In genomic region chr10:121627810-121628209, GRCh38 we compare ENCODE assay signal across 18 cellular contexts. TPM values are rescaled to one million over a fixed set of nuclear protein-coding genes. Genes with fewer than 3 reads are reported as not detected.
DNase-seq lines count a peak whose midpoint lies in the region; ATAC-seq and TF ChIP-seq lines count a peak whose summit lies in the region.
"Had no signal": no experiment of that assay in that cellular context is flagged by ENCODE, and none has a peak within 500 bp of the region (broad histone marks: within the 10 kb centered on the region; RNA-seq: fewer than 3 reads in every experiment).

No MANE protein-coding gene starts in this region.

- in situ Hi-C loops in mammary epithelial cell (cut with MboI; ENCODE audit: low sequenced_read_pairs in 2 of 2), result no loop called here

- ATAC-seq in gastroesophageal sphincter (peak; percentile 31), HG02852 (IDR thresholded peaks at IDR 0.05; ENCODE audit: unreplicated experiment) (no peak)
- ATAC-seq: left colon had no signal

- H3K36me3 ChIP-seq in mammary epithelial cell (ENCODE audit: insufficient read depth, low read length), result no peaks in the 10 kb centered on the region
- no peaks in the 10 kb centered on the region for H3K36me3 ChIP-seq in gastroesophageal sphincter

- peak overlapping the region; percentile 37 for H3K4me2 ChIP-seq in mammary epithelial cell (ENCODE audit: insufficient read depth, low read depth, low read length)
- H3K4me2 ChIP-seq: SK-N-SH had no signal

- BruUV-seq in mammary epithelial cell (replicated peaks; lab: Mats Ljungman, UMichigan) (no TSS peak), MCF 10A (replicated peaks; lab: Mats Ljungman, UMichigan) (no TSS peak)

- TF ChIP-seq CTCF in mammary epithelial cell (conservative IDR thresholded peaks at IDR 0.05 in 1 of 2, IDR thresholded peaks at IDR 0.05 in 1 of 2; ENCODE audit: extremely low read depth in 1 of 2, insufficient read depth in 1 of 2, low read depth in 1 of 2, low read length in 2 of 2) (no peak), MCF 10A (IDR thresholded peaks at IDR 0.05; ENCODE audit: unreplicated experiment) (no peak), gastroesophageal sphincter (IDR thresholded peaks at IDR 0.05) (no peak), progenitor cell of endocrine pancreas (IDR thresholded peaks at IDR 0.05; ENCODE audit: unreplicated experiment) (no peak)

- H3K27ac ChIP-seq in mammary epithelial cell (ENCODE audit: insufficient read depth, low read depth, low read length) (no peak overlapping the region), gastroesophageal sphincter (peak overlapping the region; percentile 49 to 77 (median 68))

- no peaks in the 10 kb centered on the region for H3K79me2 ChIP-seq in mammary epithelial cell (ENCODE audit: insufficient read depth, low read length)

- no peak for TF ChIP-seq EP300 in gastroesophageal sphincter (IDR thresholded peaks at IDR 0.05)

- H3K27ac Mint-ChIP-seq in MCF 10A (ENCODE audit: low read depth, unreplicated experiment), result no peak overlapping the region
- peak overlapping the region; percentile 42 for H3K27ac Mint-ChIP-seq in progenitor cell of endocrine pancreas
- H3K27ac Mint-ChIP-seq: CD4-positive, CD25-positive, alpha-beta regulatory T cell had no signal

- H3K9me3 ChIP-seq in mammary epithelial cell (replicated peaks; ENCODE audit: insufficient read depth, low read length) (no peaks in the 10 kb centered on the region), gastroesophageal sphincter (no peaks in the 10 kb centered on the region)
- H3K9me3 ChIP-seq: SK-N-SH had no signal

- CTCF ChIA-PET in mammary epithelial cell (lab: Charles Lee; ENCODE audit: low non-redundant PET), result no interaction called here
- CTCF ChIA-PET in MCF 10A (lab: Yijun Ruan, JAX), result interaction anchor here (1.5 kb wide), 1 partner anchor 688 kb away, joined by 3 read pairs; no protein-coding TSS in a partner anchor

- no peak overlapping the region for H2AFZ ChIP-seq in mammary epithelial cell (ENCODE audit: low read depth, low read length)

- H3K9me3 Mint-ChIP-seq in MCF 10A (ENCODE audit: unreplicated experiment) (no peaks in the 10 kb centered on the region), progenitor cell of endocrine pancreas (ENCODE audit: low read depth) (no peaks in the 10 kb centered on the region)
- H3K9me3 Mint-ChIP-seq: CD4-positive, CD25-positive, alpha-beta regulatory T cell had no signal

- H3K36me3 Mint-ChIP-seq in MCF 10A (ENCODE audit: insufficient read depth, unreplicated experiment) (no peaks in the 10 kb centered on the region), progenitor cell of endocrine pancreas (ENCODE audit: insufficient read depth) (no peaks in the 10 kb centered on the region)
- H3K36me3 Mint-ChIP-seq: CD4-positive, CD25-positive, alpha-beta regulatory T cell had no signal

- H3K4me1 Mint-ChIP-seq in MCF 10A (ENCODE audit: insufficient read depth, unreplicated experiment) (peaks cover 6% of the 10 kb centered on the region), progenitor cell of endocrine pancreas (ENCODE audit: low read depth) (peaks cover 30% of the 10 kb centered on the region)
- H3K4me1 Mint-ChIP-seq: CD4-positive, CD25-positive, alpha-beta regulatory T cell had no signal

- peak; percentile 85 for DNase-seq in mammary epithelial cell
- DNase-seq in MCF 10A (ENCODE audit: unreplicated experiment), result no peak
- no peak for DNase-seq in progenitor cell of endocrine pancreas (ENCODE audit: low spot score, unreplicated experiment)
- DNase-seq in SKM-1 (lab: John Stamatoyannopoulos, UW; ENCODE audit: unreplicated experiment), result no peak
- no peak for DNase-seq in HT-29 (ENCODE audit: low spot score)
- DNase-seq in AG20443 (ENCODE audit: low spot score), result no peak
- DNase-seq: 8988T; activated CD4-positive, alpha-beta T cell treated with anti-CD3 and anti-CD28 coated beads for 48 hours; activated naive CD4-positive, alpha-beta T cell treated with anti-CD3 and anti-CD28 coated beads, Interleukin-2, amount 50 U/mL, for 16 hours; CD4-positive, CD25-positive, alpha-beta regulatory T cell; HCEC 1CT; left colon; NCI-H2081; NCI-H524 treated with DMSO at 0.1 percent for 48 hours; OCI-M1; SK-N-SH had no signal

- H3K4me1 ChIP-seq in mammary epithelial cell (ENCODE audit: insufficient read depth, low read length), result peaks cover 21% of the 10 kb centered on the region
- peaks cover 0 to 47% (median 7%) of the 10 kb centered on the region in 3 donors for H3K4me1 ChIP-seq in gastroesophageal sphincter

- WGBS in mammary epithelial cell (ENCODE audit: low coverage, missing lambda C conversion rate), result 22% methylated on average over 8 of the region's 8 CpGs
- 14 to 23% methylated on average over 7 to 8 of the region's 8 CpGs for WGBS in gastroesophageal sphincter (ENCODE audit: low coverage in 1 of 2), 2 donors

- H3K4me3 ChIP-seq in mammary epithelial cell (replicated peaks in 1 of 3; ENCODE audit: insufficient read depth in 1 of 3, low read depth in 2 of 3, low read length in 3 of 3), result no peak overlapping the region
- peak overlapping the region; percentile 19 to 24 for H3K4me3 ChIP-seq in gastroesophageal sphincter

- intact Hi-C loops in mammary epithelial cell (cut with micrococcal nuclease) (loop anchor here (10.0 kb wide), 1 partner anchor 1623 kb away; no protein-coding TSS in a partner anchor), MCF 10A (cut with micrococcal nuclease) (no loop called here)

- H4K20me1 ChIP-seq in mammary epithelial cell (ENCODE audit: insufficient read depth, low read length), result no peaks in the 10 kb centered on the region

- H3K27me3 Mint-ChIP-seq in MCF 10A (ENCODE audit: insufficient read depth, unreplicated experiment), result no peaks in the 10 kb centered on the region
- H3K27me3 Mint-ChIP-seq in progenitor cell of endocrine pancreas, result no peaks in the 10 kb centered on the region

- H3K9ac ChIP-seq in mammary epithelial cell (ENCODE audit: insufficient read depth, low read length), result no peak overlapping the region
- H3K9ac ChIP-seq: SK-N-SH had no signal

- dilution Hi-C loops in mammary epithelial cell (cut with HindIII; ENCODE audit: low sequenced_read_pairs), result no loop called here

- H3K4me3 Mint-ChIP-seq in MCF 10A (ENCODE audit: unreplicated experiment), result no peak overlapping the region
- no peak overlapping the region for H3K4me3 Mint-ChIP-seq in progenitor cell of endocrine pancreas (ENCODE audit: low read depth)
- H3K4me3 Mint-ChIP-seq: CD4-positive, CD25-positive, alpha-beta regulatory T cell had no signal

- no peak for TF ChIP-seq POLR2A in gastroesophageal sphincter (IDR thresholded peaks at IDR 0.05)

- POLR2A ChIA-PET in MCF 10A (lab: Yijun Ruan, JAX), result interaction anchor here (0.6 to 0.9 kb wide), 2 partner anchors 9 to 140 kb away, joined by 3 read pairs; no protein-coding TSS in a partner anchor

- H3K27me3 ChIP-seq in mammary epithelial cell (ENCODE audit: insufficient read depth, low read length) (no peaks in the 10 kb centered on the region), gastroesophageal sphincter (no peaks in the 10 kb centered on the region)

RNA-seq across cellular contexts. Expression of gene FGFR2, which starts 29.6 kb away (rescaled TPM):
- total RNA-seq in mammary epithelial cell (10 to 100 TPM; 22.0 to 86.9 TPM), MCF 10A (2022) (2.7 and 3.0 TPM in 2 replicates), gastroesophageal sphincter (10 to 100 TPM; 41.6 to 79.3 (median 60.5) TPM), progenitor cell of endocrine pancreas (146 and 149 TPM in 2 replicates)
- polyA plus RNA-seq in mammary epithelial cell, result 21.9 TPM
- 31.9 TPM for polyA minus RNA-seq in mammary epithelial cell
- 29.2 and 31.9 TPM in 2 replicates for total RNA-seq in HT-29 (2014; rRNA removed; shearing (Covaris generic))

Comparison
In these comparisons a context has a peak if more than half of its experiments do, and no peak if none do; other contexts are left out.
1. H3K4me3 ChIP-seq: peak in gastroesophageal sphincter (2 of 2); none in mammary epithelial cell (0 of 3).